ENCODE assay signal across 21 cellular contexts in genomic region chr4:6605114-6605513, GRCh38. TPM values are rescaled to one million over a fixed set of nuclear protein-coding genes. Genes with fewer than 3 reads are reported as not detected.
DNase-seq lines count a peak whose midpoint lies in the region; ATAC-seq, FAIRE-seq and TF ChIP-seq lines count a peak whose summit lies in the region.
"Had no signal": no experiment of that assay in that cellular context is flagged by ENCODE, and none has a peak within 500 bp of the region (broad histone marks: within the 10 kb centered on the region; RNA-seq: fewer than 3 reads in every experiment).

No MANE protein-coding gene starts in this region.

- BruUV-seq in GM12878 (replicated peaks; lab: Mats Ljungman, UMichigan) = no TSS peak

- H3K9ac ChIP-seq in BLaER1 = no peak overlapping the region
- H3K9ac ChIP-seq in GM12878 (ENCODE audit: control insufficient read depth, insufficient read depth, low read length) = no peak overlapping the region
- H3K9ac ChIP-seq: BLaER1 treated with 17β-estradiol and CSF1 and Interleukin-3, amounts not matched to agents 10 nM and 100 nM had no signal

- no peak for TF ChIP-seq RAD21 in A549 (conservative IDR thresholded peaks at IDR 0.05 in 1 of 2, IDR thresholded peaks at IDR 0.05 in 1 of 2)
- TF ChIP-seq RAD21 in GM12878 (IDR thresholded peaks at IDR 0.05; ENCODE audit: insufficient read depth, low read depth, low read length) = no peak

- no peak for ATAC-seq in A549
- no peak for ATAC-seq in GM12878
- no peak for ATAC-seq in HG03571 (IDR thresholded peaks at IDR 0.05; ENCODE audit: unreplicated experiment)
- ATAC-seq: GM23338, HCT116 had no signal

- H2AFZ ChIP-seq in GM12878 (ENCODE audit: control insufficient read depth, low read depth, low read length) (no peak overlapping the region), osteoblast (ENCODE audit: low read length) (no peak overlapping the region)
- H2AFZ ChIP-seq: GM23338 had no signal

- no peaks in the 10 kb centered on the region for H3K79me2 ChIP-seq in GM12878 (ENCODE audit: control insufficient read depth, insufficient read depth, low read length)
- H3K79me2 ChIP-seq in osteoblast (ENCODE audit: insufficient read depth, low read length) = no peaks in the 10 kb centered on the region

- TF ChIP-seq CTCF in A549 (IDR thresholded peaks at IDR 0.05) = no peak
- TF ChIP-seq CTCF in GM12878 (IDR thresholded peaks at IDR 0.05 in 2 of 3, conservative IDR thresholded peaks at IDR 0.05 in 1 of 3; ENCODE audit: control insufficient read depth in 2 of 3, extremely low read depth in 1 of 3, insufficient read depth in 1 of 3, low read depth in 3 of 3, low read length in 3 of 3) = no peak
- no peak for TF ChIP-seq CTCF in osteoblast (IDR thresholded peaks at IDR 0.05; ENCODE audit: extremely low read depth, low read depth, low read length)

- DNase-seq in A549 (ENCODE audit: low read depth in 1 of 2, low spot score in 1 of 2) (no peak), GM12878 (ENCODE audit: low read depth, low spot score) (no peak), osteoblast (ENCODE audit: insufficient read length, low spot score, missing footprints) (peak; percentile 34), NCI-H1417 treated with DMSO at 0.1 percent for 48 hours (lab: John Stamatoyannopoulos, UW) (no peak), NCI-H2227 treated with DMSO at 0.1 percent for 48 hours (lab: John Stamatoyannopoulos, UW) (no peak)
- DNase-seq: CD4-positive, alpha-beta T cell; CD8-positive, alpha-beta memory T cell; DMS 273 treated with DMSO at 0.1 percent for 48 hours; DMS79; EL; GDM1; H9; HFFc6 had no signal

- H3K27ac ChIP-seq in A549 (no peak overlapping the region), BLaER1 (no peak overlapping the region), GM12878 (ENCODE audit: control insufficient read depth, insufficient read depth) (no peak overlapping the region), osteoblast (ENCODE audit: low read depth, low read length) (no peak overlapping the region)
- H3K27ac ChIP-seq: BLaER1 treated with 17β-estradiol and CSF1 and Interleukin-3, amounts not matched to agents 10 nM and 100 nM had no signal

- H3K4me2 ChIP-seq in A549 = no peak overlapping the region
- peak overlapping the region; percentile 86; the same call in 1 of the 2 replicates for H3K4me2 ChIP-seq in BLaER1
- H3K4me2 ChIP-seq in GM12878 (ENCODE audit: control insufficient read depth, insufficient read depth) = no peak overlapping the region
- H3K4me2 ChIP-seq in osteoblast (ENCODE audit: insufficient read depth, low read length) = no peak overlapping the region
- H3K4me2 ChIP-seq: GM23338 had no signal

- H3K27me3 ChIP-seq in BLaER1 (no peaks in the 10 kb centered on the region), GM12878 (replicated peaks in 1 of 2; ENCODE audit: control insufficient read depth in 2 of 2, insufficient read depth in 2 of 2, low read length in 1 of 2) (no peaks in the 10 kb centered on the region), osteoblast (ENCODE audit: insufficient read depth, low read length) (no peaks in the 10 kb centered on the region)
- H3K27me3 ChIP-seq: BLaER1 treated with 17β-estradiol and CSF1 and Interleukin-3, amounts not matched to agents 10 nM and 100 nM had no signal

- CTCF ChIA-PET in A549 (lab: Yijun Ruan, JAX) = interaction anchor here (1.4 kb wide), 1 partner anchor 59 kb away, joined by 4 read pairs; no protein-coding TSS in a partner anchor
- CTCF ChIA-PET in GM12878 (lab: Yijun Ruan, JAX) = no interaction called here

- SMC1A ChIA-PET in GM12878 (lab: Charles Lee; ENCODE audit: uncharacterized antibody, unreplicated experiment) = no interaction called here

- H3K4me3 ChIP-seq in A549 (no peak overlapping the region), BLaER1 (no peak overlapping the region), GM12878 (no peak overlapping the region), osteoblast (ENCODE audit: insufficient read depth, low read length) (no peak overlapping the region)
- H3K4me3 ChIP-seq: GM23338 had no signal

- TF ChIP-seq POLR2A in A549 (IDR thresholded peaks at IDR 0.05; ENCODE audit: low read length) (no peak), GM12878 (IDR thresholded peaks at IDR 0.05; ENCODE audit: low read depth, low read length) (no peak)

- FAIRE-seq in A549 (lab: Jason Lieb, UNC) (no peak), GM12878 (lab: Jason Lieb, UNC) (no peak)
- FAIRE-seq: D721Med, GM12891, GM18507 had no signal

- intact Hi-C loops in GM12878 (cut with micrococcal nuclease; ENCODE audit: unreplicated experiment) = no loop called here

- H3K9me3 ChIP-seq in A549 (no peaks in the 10 kb centered on the region), BLaER1 (peaks cover 11% of the 10 kb centered on the region), GM12878 (replicated peaks; ENCODE audit: control insufficient read depth, insufficient read depth, low read length) (peaks cover 7% of the 10 kb centered on the region; the same call in 2 of the 3 replicates), osteoblast (ENCODE audit: low read depth, low read length) (peaks cover 5% of the 10 kb centered on the region)

- RAD21 ChIA-PET in GM12878 (lab: Charles Lee; ENCODE audit: unreplicated experiment) = no interaction called here

- POLR2A ChIA-PET in A549 (lab: Yijun Ruan, JAX) (no interaction called here), GM12878 (lab: Charles Lee) (no interaction called here)

- H3K36me3 ChIP-seq in BLaER1 = peaks cover 57% of the 10 kb centered on the region
- H3K36me3 ChIP-seq in GM12878 (ENCODE audit: control insufficient read depth in 2 of 2, insufficient read depth in 2 of 2, low read length in 1 of 2) = peaks cover 2 to 13% of the 10 kb centered on the region in 2 experiments; a peak in 3 of 4 replicates
- H3K36me3 ChIP-seq in osteoblast (ENCODE audit: insufficient read depth, low read length) = peaks cover 32% of the 10 kb centered on the region

- H3K4me1 ChIP-seq in A549 (no peaks in the 10 kb centered on the region), BLaER1 (peaks cover 68% of the 10 kb centered on the region), GM12878 (ENCODE audit: control insufficient read depth, insufficient read depth, low read length) (no peaks in the 10 kb centered on the region), osteoblast (ENCODE audit: insufficient read depth, low read length) (no peaks in the 10 kb centered on the region)

- no peaks in the 10 kb centered on the region for H4K20me1 ChIP-seq in BLaER1
- no peaks in the 10 kb centered on the region for H4K20me1 ChIP-seq in GM12878 (ENCODE audit: control insufficient read depth, insufficient read depth)
- no peaks in the 10 kb centered on the region for H4K20me1 ChIP-seq in osteoblast (ENCODE audit: insufficient read depth, low read length)

- TF ChIP-seq EP300 in A549 (IDR thresholded peaks at IDR 0.05) (no peak), GM12878 (IDR thresholded peaks at IDR 0.05; ENCODE audit: borderline replicate concordance in 1 of 2, control insufficient read depth in 1 of 2, low read depth in 2 of 2, low read length in 2 of 2) (no peak)

- WGBS in A549 (ENCODE audit: missing lambda C conversion rate) = 93% methylated on average over 8 of the region's 8 CpGs
- 98% methylated on average over 8 of the region's 8 CpGs for WGBS in GM12878 (ENCODE audit: insufficient coverage, insufficient replicate concordance, low lambda C conversion rate, missing lambda C conversion rate)

- in situ Hi-C loops in GM12878 (cut with MboI) = no loop called here

RNA-seq across cellular contexts. Expression of gene MAN2B2, which starts 30.1 kb away (rescaled TPM):
- polyA plus RNA-seq in A549 (2011; rRNA removed) = 6.3 and 6.5 TPM in 2 replicates
- 6.2 and 8.4 TPM in 2 replicates for polyA plus RNA-seq in A549 (2012; cell fraction: cytosol; rRNA removed)
- 17.8 and 25.6 TPM in 2 replicates for polyA plus RNA-seq in A549 (2012; cell fraction: nucleus; rRNA removed)
- polyA plus RNA-seq in A549 (2017; fragmentation: RNase III; extraction: RNeasy Plus Mini Kit Qiagen cat#74134 plus additional on column Dnase treatment) = 7.5 to 8.4 TPM (median 8.4 TPM) in 3 replicates
- polyA minus RNA-seq in A549 (2011; rRNA and poly(A)+ RNA removed) = 10.6 and 11.0 TPM in 2 replicates
- 21.8 and 32.3 TPM in 2 replicates for total RNA-seq in GM12878 (2013; cell fraction: nucleolus; rRNA removed)
- 8.6 and 11.2 TPM in 2 replicates for total RNA-seq in GM12878 (2014; rRNA removed)
- total RNA-seq in GM12878 (2014; rRNA removed; fragmentation: Illumina TruSeq; extraction: Trizol) = 4.7 TPM in 2 replicates
- 14.2 and 14.5 TPM in 2 replicates for total RNA-seq in GM12878 (2021)
- polyA plus RNA-seq in GM12878 (2011; ENCODE audit: low read depth) = 4.1 TPM
- 4.3 and 5.8 TPM in 2 replicates for polyA plus RNA-seq in GM12878 (2011; rRNA removed)
- polyA plus RNA-seq in GM12878 (2011; cell fraction: cytosol; rRNA removed) = 8.8 and 11.6 TPM in 2 replicates
- polyA plus RNA-seq in GM12878 (2011; cell fraction: nucleus; rRNA removed) = 31.8 and 33.9 TPM in 2 replicates
- 9.3 and 9.4 TPM in 2 replicates for polyA plus RNA-seq in GM12878 (2012)
- 3.2 and 5.1 TPM in 2 replicates for polyA plus RNA-seq in GM12878 (2014; fragmentation: Illumina TruSeq; extraction: Trizol)
- polyA plus RNA-seq in GM12878 (2014; fragmentation: Nextera tagmentation; extraction: Ambion mirVana) = 1 to 10 TPM in 1 of 2 experiments, under 1 TPM in 1; 0.47 to 1.2 TPM
- polyA plus RNA-seq in GM12878 (2014; rRNA removed) = 10.5 and 10.8 TPM in 2 replicates
- 1 to 10 TPM; 8.2 to 8.8 TPM for polyA plus RNA-seq in GM12878 (2016; fragmentation: Nextera tagmentation; extraction: Ambion mirVana)
- polyA minus RNA-seq in GM12878 (2011; rRNA and poly(A)+ RNA removed) = 10.6 and 12.5 TPM in 2 replicates
- 5.1 and 6.3 TPM in 2 replicates for polyA minus RNA-seq in GM12878 (2011; cell fraction: cytosol; rRNA and poly(A)+ RNA removed)
- polyA minus RNA-seq in GM12878 (2011; cell fraction: nucleus; rRNA and poly(A)+ RNA removed) = 7.6 and 10.3 TPM in 2 replicates
- total RNA-seq in osteoblast = 26.8 and 28.2 TPM in 2 replicates

RNA-seq across cellular contexts. Expression of gene MRFAP1, which starts 35.4 kb away (rescaled TPM):
- polyA plus RNA-seq in A549 (2011; rRNA removed) (185 and 272 TPM in 2 replicates), A549 (2017; fragmentation: RNase III; extraction: RNeasy Plus Mini Kit Qiagen cat#74134 plus additional on column Dnase treatment) (293 to 304 TPM (median 294 TPM) in 3 replicates), GM12878 (2011; rRNA removed) (97.5 and 99.4 TPM in 2 replicates), GM12878 (2014; fragmentation: Illumina TruSeq; extraction: Trizol) (69.3 and 70.2 TPM in 2 replicates), GM12878 (2014; fragmentation: Nextera tagmentation; extraction: Ambion mirVana) (10 to 100 TPM; 18.7 to 38.0 TPM), GM12878 (2014; rRNA removed) (103 and 105 TPM in 2 replicates), GM12878 (2016; fragmentation: Nextera tagmentation; extraction: Ambion mirVana) (10 to 100 TPM; 92.3 to 92.8 TPM)
- polyA plus RNA-seq in A549 (2012; cell fraction: cytosol; rRNA removed) = 211 and 261 TPM in 2 replicates
- polyA plus RNA-seq in A549 (2012; cell fraction: nucleus; rRNA removed) = 116 and 120 TPM in 2 replicates
- 23.9 and 24.5 TPM in 2 replicates for polyA minus RNA-seq in A549 (2011; rRNA and poly(A)+ RNA removed)
- 11.5 and 11.9 TPM in 2 replicates for total RNA-seq in GM12878 (2013; cell fraction: nucleolus; rRNA removed)
- total RNA-seq in GM12878 (2014; rRNA removed) (48.5 and 50.6 TPM in 2 replicates), GM12878 (2014; rRNA removed; fragmentation: Illumina TruSeq; extraction: Trizol) (54.8 and 56.9 TPM in 2 replicates), GM12878 (2021) (105 TPM in 2 replicates), osteoblast (94.1 and 95.2 TPM in 2 replicates)
- 76.4 TPM for polyA plus RNA-seq in GM12878 (2011; ENCODE audit: low read depth)
- polyA plus RNA-seq in GM12878 (2011; cell fraction: cytosol; rRNA removed) = 61.4 and 95.3 TPM in 2 replicates
- 50.2 and 76.3 TPM in 2 replicates for polyA plus RNA-seq in GM12878 (2011; cell fraction: nucleus; rRNA removed)
- 107 and 111 TPM in 2 replicates for polyA plus RNA-seq in GM12878 (2012)
- polyA minus RNA-seq in GM12878 (2011; rRNA and poly(A)+ RNA removed) = 19.4 and 21.8 TPM in 2 replicates
- polyA minus RNA-seq in GM12878 (2011; cell fraction: cytosol; rRNA and poly(A)+ RNA removed) = 9.2 and 14.2 TPM in 2 replicates
- polyA minus RNA-seq in GM12878 (2011; cell fraction: nucleus; rRNA and poly(A)+ RNA removed) = 12.5 and 17.5 TPM in 2 replicates

Comparison
In these comparisons a context has a peak if more than half of its experiments do, and no peak if none do; other contexts are left out.
1. Of the 24 proteins assayed by ChIP-seq in both GM12878 and A549: peak only in GM12878: none; only in A549: KDM1A; in both: none; in neither: 23.